In the genomic region with DNA sequence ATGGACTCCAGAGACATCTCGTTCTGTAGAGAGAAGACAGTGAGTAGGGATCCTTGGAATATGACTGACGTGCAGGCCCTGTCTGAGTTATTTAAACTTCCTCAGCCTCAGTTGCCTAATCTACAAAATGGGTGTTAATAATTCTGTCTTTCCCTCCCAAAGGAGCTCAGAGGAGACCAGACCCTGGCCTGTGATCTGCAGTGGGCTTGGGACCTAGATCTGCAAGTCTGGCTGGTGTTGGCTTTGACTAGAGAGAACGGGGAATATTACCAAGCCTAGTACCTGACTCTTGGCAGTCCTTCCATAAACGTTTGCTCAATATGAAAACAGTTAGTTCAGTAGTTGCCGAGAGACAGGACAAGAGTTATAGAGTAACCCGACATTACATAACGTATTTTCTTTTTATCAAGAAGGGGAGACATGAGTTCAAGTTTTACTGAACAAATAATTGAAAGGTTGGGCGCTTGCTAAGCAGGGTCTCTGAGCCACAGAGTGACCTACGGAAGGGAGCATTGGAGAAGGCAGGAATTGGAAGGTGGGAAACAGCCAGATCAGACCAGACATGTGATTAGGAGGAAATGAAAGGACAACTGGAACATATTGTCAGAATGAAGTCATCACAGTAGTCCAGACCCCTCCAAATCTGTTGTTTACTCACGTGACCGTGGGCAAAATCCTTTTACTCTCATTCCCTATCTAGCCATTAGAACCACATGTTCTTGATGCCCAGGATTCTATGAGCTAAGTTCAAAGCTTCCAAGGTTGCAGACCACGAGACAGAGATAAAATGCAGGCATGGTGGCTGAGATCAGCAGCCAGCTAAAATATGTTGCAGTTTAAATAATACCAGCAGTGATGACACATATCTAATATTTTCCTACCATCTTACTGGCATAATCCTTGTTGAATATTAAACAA, we compare ENCODE assay signal across 18 cellular contexts. TPM values are rescaled to one million over a fixed set of nuclear protein-coding genes. Genes with fewer than 3 reads are reported as not detected.
DNase-seq lines count a peak whose midpoint lies in the region; ATAC-seq and TF ChIP-seq lines count a peak whose summit lies in the region.
"Had no signal": no experiment of that assay in that cellular context is flagged by ENCODE, and none has a peak within 500 bp of the region (broad histone marks: within the 10 kb centered on the region; RNA-seq: fewer than 3 reads in every experiment).

No MANE protein-coding gene starts in this region.

- H3K36me3 ChIP-seq in lower lobe of right lung = no peaks in the 10 kb centered on the region
- H3K36me3 ChIP-seq in aorta (ENCODE audit: control insufficient read depth in 1 of 2, insufficient read depth in 2 of 2, low read length in 1 of 2) = no peaks in the 10 kb centered on the region
- H3K36me3 ChIP-seq: heart left ventricle, right atrium auricular region, thoracic aorta had no signal

- H3K9me3 ChIP-seq in lower lobe of right lung (no peaks in the 10 kb centered on the region), aorta (ENCODE audit: control insufficient read depth, low read length) (no peaks in the 10 kb centered on the region)
- H3K9me3 ChIP-seq: right atrium auricular region, thoracic aorta had no signal

- DNase-seq in ACHN (peak; percentile 33), M059J (ENCODE audit: low read depth) (peak; percentile 28), epithelial cell of proximal tubule (ENCODE audit: low read depth) (peak; percentile 71), lower lobe of right lung (no peak), NCI-H146 treated with DMSO at 0.1 percent for 48 hours (lab: John Stamatoyannopoulos, UW; ENCODE audit: unreplicated experiment) (no peak), posterior vena cava (ENCODE audit: low spot score) (no peak), aorta (no peak), foreskin keratinocyte (no peak)
- DNase-seq: caudate nucleus; heart left ventricle; left colon; nephron progenitor cell; stimulated activated CD4-positive, alpha-beta T cell treated with anti-CD3 and anti-CD28 coated beads, Interleukin-2, amount 100 ng/mL, for 48 hours; stimulated activated CD8-positive, alpha-beta memory T cell treated with anti-CD3 and anti-CD28 coated beads, Interleukin-4, amount 100 ng/mL, for 48 hours had no signal

- intact Hi-C loops in lower lobe of right lung (cut with DNase I) (no loop called here), posterior vena cava (cut with DNase I) (no loop called here), aorta (cut with DNase I) (no loop called here)

- 70 to 73% methylated on average over 12 of the region's 12 CpGs for WGBS in aorta, 2 donors

- H3K4me1 ChIP-seq in lower lobe of right lung (no peaks in the 10 kb centered on the region), aorta (ENCODE audit: control insufficient read depth in 1 of 2, insufficient read depth in 2 of 2, low read length in 2 of 2) (no peaks in the 10 kb centered on the region), foreskin keratinocyte (peaks cover 10% of the 10 kb centered on the region)
- H3K4me1 ChIP-seq: heart left ventricle, right atrium auricular region had no signal

- H3K27ac ChIP-seq in lower lobe of right lung (no peak overlapping the region), aorta (ENCODE audit: low read depth in 1 of 2, low read length in 2 of 2) (no peak overlapping the region), foreskin keratinocyte (no peak overlapping the region)
- H3K27ac ChIP-seq: heart left ventricle, right atrium auricular region, thoracic aorta had no signal

- in situ Hi-C loops in ACHN (cut with HindIII; ENCODE audit: low pct_ligation_motif_present, low pct_unique_long_range_greater_than_20kb, low sequenced_read_pairs) = no loop called here

- no peak overlapping the region for H3K4me3 ChIP-seq in epithelial cell of proximal tubule (ENCODE audit: low read depth, low read length)
- no peak overlapping the region for H3K4me3 ChIP-seq in lower lobe of right lung
- no peak overlapping the region for H3K4me3 ChIP-seq in aorta (ENCODE audit: low read length in 2 of 2)
- H3K4me3 ChIP-seq: heart left ventricle, right atrium auricular region, thoracic aorta had no signal

- ATAC-seq in lower lobe of right lung = peak; percentile 34 to 76
- no peak for ATAC-seq in aorta (ENCODE audit: low FRiP score)
- no peak for ATAC-seq in foreskin keratinocyte
- ATAC-seq: activated CD4-positive, CD25-positive, alpha-beta regulatory T cell treated with anti-CD3 and anti-CD28 coated beads, Interleukin-2, amount 50 U/mL, for 24 hours; left colon; Right ventricle myocardium inferior had no signal

- H3K27me3 ChIP-seq in lower lobe of right lung (ENCODE audit: low read depth) (no peaks in the 10 kb centered on the region), aorta (ENCODE audit: control insufficient read depth in 1 of 2, insufficient read depth in 2 of 2, low read length in 1 of 2) (no peaks in the 10 kb centered on the region), foreskin keratinocyte (no peaks in the 10 kb centered on the region)
- H3K27me3 ChIP-seq: heart left ventricle, right atrium auricular region had no signal

- TF ChIP-seq CTCF in epithelial cell of proximal tubule (conservative IDR thresholded peaks at IDR 0.05; ENCODE audit: low read depth, low read length) (no peak), lower lobe of right lung (IDR thresholded peaks at IDR 0.05) (no peak), foreskin keratinocyte (conservative IDR thresholded peaks at IDR 0.05) (no peak)

RNA-seq across cellular contexts. Expression of gene CYP3A4, which starts 10.9 kb away (rescaled TPM):
- total RNA-seq in M059J (2014; rRNA removed; shearing (Covaris generic)) = 0.05 TPM in 1 of 2 replicates, not detected in the other
- total RNA-seq in epithelial cell of proximal tubule (not detected in 2 replicates), lower lobe of right lung (not detected), posterior vena cava (not detected), aorta (not detected), foreskin keratinocyte (not detected in 2 replicates)
- polyA plus RNA-seq in aorta (10 to 100 TPM in 1 of 2 donors, not detected in 1; 12.9 TPM), foreskin keratinocyte (not detected in 2 replicates)
- total RNA-seq: Right ventricle myocardium inferior, thoracic aorta had no signal

RNA-seq across cellular contexts. Expression of gene CYP3A43, which starts 33.0 kb away (rescaled TPM):
- not detected in 2 replicates for total RNA-seq in M059J (2014; rRNA removed; shearing (Covaris generic))
- not detected in 2 replicates for total RNA-seq in epithelial cell of proximal tubule
- total RNA-seq in lower lobe of right lung = not detected
- under 1 TPM in 1 of 2 donors, not detected in 1; 0.14 TPM for total RNA-seq in posterior vena cava
- total RNA-seq in aorta = under 1 TPM in 1 of 2 donors, not detected in 1; 0.24 TPM
- polyA plus RNA-seq in aorta = not detected
- total RNA-seq in foreskin keratinocyte = not detected in 2 replicates
- not detected in 2 replicates for polyA plus RNA-seq in foreskin keratinocyte
- total RNA-seq: heart left ventricle, left colon, Right ventricle myocardium inferior had no signal
- polyA plus RNA-seq: heart left ventricle had no signal

RNA-seq across cellular contexts. Expression of gene CYP3A7, which starts 59.8 kb away (rescaled TPM):
- not detected in 2 replicates for total RNA-seq in M059J (2014; rRNA removed; shearing (Covaris generic))
- 0.12 TPM in 1 of 2 replicates, not detected in the other for total RNA-seq in epithelial cell of proximal tubule
- total RNA-seq in lower lobe of right lung = 0.21 TPM
- total RNA-seq in posterior vena cava = not detected
- not detected for total RNA-seq in aorta
- polyA plus RNA-seq in aorta = under 1 TPM in 1 of 2 donors, not detected in 1; 0.05 TPM
- total RNA-seq in foreskin keratinocyte = not detected in 2 replicates
- not detected in 2 replicates for polyA plus RNA-seq in foreskin keratinocyte
- total RNA-seq: heart left ventricle, Right ventricle myocardium inferior, thoracic aorta had no signal
- polyA plus RNA-seq: heart left ventricle had no signal

Comparison
In these comparisons a context has a peak if more than half of its experiments do, and no peak if none do; other contexts are left out.
1. DNase-seq: peak in ACHN (single experiment), M059J (single experiment) and epithelial cell of proximal tubule (single experiment); none in lower lobe of right lung (single experiment), NCI-H146 treated with DMSO at 0.1 percent for 48 hours (single experiment), posterior vena cava (single experiment), aorta (0 of 2) and foreskin keratinocyte (0 of 2).
2. ATAC-seq: peak in lower lobe of right lung (2 of 2); none in aorta (single experiment) and foreskin keratinocyte (single experiment).